In genomic region chrX:25067271-25068172, GRCh38 we compare ENCODE assay signal across 1 cellular context.
TF ChIP-seq lines count a peak whose summit lies in the region.

No MANE protein-coding gene starts in this region.

TF ChIP-seq in GM23338, 12 proteins besides CTCF, POLR2A, EP300 and RAD21 (continued from another document):
- TF ChIP-seq, protein P1, sequence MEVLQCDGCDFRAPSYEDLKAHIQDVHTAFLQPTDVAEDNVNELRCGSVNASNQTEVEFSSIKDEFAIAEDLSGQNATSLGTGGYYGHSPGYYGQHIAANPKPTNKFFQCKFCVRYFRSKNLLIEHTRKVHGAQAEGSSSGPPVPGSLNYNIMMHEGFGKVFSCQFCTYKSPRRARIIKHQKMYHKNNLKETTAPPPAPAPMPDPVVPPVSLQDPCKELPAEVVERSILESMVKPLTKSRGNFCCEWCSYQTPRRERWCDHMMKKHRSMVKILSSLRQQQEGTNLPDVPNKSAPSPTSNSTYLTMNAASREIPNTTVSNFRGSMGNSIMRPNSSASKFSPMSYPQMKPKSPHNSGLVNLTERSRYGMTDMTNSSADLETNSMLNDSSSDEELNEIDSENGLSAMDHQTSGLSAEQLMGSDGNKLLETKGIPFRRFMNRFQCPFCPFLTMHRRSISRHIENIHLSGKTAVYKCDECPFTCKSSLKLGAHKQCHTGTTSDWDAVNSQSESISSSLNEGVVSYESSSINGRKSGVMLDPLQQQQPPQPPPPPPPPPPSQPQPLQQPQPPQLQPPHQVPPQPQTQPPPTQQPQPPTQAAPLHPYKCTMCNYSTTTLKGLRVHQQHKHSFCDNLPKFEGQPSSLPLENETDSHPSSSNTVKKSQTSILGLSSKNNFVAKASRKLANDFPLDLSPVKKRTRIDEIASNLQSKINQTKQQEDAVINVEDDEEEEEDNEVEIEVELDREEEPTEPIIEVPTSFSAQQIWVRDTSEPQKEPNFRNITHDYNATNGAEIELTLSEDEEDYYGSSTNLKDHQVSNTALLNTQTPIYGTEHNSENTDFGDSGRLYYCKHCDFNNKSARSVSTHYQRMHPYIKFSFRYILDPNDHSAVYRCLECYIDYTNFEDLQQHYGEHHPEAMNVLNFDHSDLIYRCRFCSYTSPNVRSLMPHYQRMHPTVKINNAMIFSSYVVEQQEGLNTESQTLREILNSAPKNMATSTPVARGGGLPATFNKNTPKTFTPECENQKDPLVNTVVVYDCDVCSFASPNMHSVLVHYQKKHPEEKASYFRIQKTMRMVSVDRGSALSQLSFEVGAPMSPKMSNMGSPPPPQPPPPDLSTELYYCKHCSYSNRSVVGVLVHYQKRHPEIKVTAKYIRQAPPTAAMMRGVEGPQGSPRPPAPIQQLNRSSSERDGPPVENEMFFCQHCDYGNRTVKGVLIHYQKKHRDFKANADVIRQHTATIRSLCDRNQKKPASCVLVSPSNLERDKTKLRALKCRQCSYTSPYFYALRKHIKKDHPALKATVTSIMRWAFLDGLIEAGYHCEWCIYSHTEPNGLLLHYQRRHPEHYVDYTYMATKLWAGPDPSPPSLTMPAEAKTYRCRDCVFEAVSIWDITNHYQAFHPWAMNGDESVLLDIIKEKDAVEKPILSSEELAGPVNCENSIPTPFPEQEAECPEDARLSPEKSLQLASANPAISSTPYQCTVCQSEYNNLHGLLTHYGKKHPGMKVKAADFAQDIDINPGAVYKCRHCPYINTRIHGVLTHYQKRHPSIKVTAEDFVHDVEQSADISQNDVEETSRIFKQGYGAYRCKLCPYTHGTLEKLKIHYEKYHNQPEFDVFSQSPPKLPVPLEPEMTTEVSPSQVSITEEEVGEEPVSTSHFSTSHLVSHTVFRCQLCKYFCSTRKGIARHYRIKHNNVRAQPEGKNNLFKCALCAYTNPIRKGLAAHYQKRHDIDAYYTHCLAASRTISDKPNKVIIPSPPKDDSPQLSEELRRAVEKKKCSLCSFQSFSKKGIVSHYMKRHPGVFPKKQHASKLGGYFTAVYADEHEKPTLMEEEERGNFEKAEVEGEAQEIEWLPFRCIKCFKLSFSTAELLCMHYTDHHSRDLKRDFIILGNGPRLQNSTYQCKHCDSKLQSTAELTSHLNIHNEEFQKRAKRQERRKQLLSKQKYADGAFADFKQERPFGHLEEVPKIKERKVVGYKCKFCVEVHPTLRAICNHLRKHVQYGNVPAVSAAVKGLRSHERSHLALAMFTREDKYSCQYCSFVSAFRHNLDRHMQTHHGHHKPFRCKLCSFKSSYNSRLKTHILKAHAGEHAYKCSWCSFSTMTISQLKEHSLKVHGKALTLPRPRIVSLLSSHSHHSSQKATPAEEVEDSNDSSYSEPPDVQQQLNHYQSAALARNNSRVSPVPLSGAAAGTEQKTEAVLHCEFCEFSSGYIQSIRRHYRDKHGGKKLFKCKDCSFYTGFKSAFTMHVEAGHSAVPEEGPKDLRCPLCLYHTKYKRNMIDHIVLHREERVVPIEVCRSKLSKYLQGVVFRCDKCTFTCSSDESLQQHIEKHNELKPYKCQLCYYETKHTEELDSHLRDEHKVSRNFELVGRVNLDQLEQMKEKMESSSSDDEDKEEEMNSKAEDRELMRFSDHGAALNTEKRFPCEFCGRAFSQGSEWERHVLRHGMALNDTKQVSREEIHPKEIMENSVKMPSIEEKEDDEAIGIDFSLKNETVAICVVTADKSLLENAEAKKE (CRISPR knock-in tag; IDR thresholded peaks at IDR 0.05): no peak
- TF ChIP-seq NANOG (IDR thresholded peaks at IDR 0.05; ENCODE audit: borderline replicate concordance) (no peak), JUNB (IDR thresholded peaks at IDR 0.05; ENCODE audit: unreplicated experiment) (no peak)
